In the genomic region with DNA sequence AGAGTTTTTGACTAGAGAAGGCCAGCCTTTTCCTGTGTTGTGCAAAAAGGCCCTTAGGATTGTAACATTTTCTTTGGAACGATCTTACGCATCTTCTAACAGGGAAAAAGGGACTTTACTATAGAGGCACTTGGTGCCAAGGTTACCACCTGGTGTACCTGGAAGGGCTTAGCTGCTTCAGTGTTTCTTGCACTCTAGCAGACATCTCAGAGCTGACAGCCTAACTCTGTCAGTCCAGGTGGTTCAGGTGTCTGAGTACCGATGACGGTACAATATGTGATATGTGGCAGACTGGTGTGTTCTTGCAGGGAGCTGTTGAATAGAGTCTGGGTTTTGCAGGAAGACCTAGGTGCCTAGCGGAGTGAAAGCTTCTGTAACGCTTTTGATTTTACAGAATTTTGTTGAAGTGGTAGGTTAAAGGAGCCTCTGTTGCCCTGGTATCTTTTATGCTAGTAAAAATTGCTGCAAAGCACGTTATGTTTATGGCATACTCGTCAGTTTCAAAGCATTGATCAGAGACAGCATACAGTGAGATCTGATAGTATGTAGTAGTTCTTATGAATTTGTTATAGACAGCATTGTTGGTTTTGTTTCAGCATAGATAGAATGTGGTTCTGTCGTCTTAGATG, we compare ENCODE assay signal across 9 cellular contexts. TPM values are rescaled to one million over a fixed set of nuclear protein-coding genes. Genes with fewer than 3 reads are reported as not detected.
DNase-seq lines count a peak whose midpoint lies in the region; ATAC-seq, FAIRE-seq and TF ChIP-seq lines count a peak whose summit lies in the region.
"Had no signal": no experiment of that assay in that cellular context is flagged by ENCODE, and none has a peak within 500 bp of the region (broad histone marks: within the 10 kb centered on the region; RNA-seq: fewer than 3 reads in every experiment).

No MANE protein-coding gene starts in this region.

- H3K4me1 Mint-ChIP-seq in endothelial cell (ENCODE audit: unreplicated experiment), result peaks cover 25% of the 10 kb centered on the region

- H3K36me3 ChIP-seq in SU-DHL-6 (ENCODE audit: low read length) (no peaks in the 10 kb centered on the region), neural cell (ENCODE audit: insufficient read depth, low read length) (no peaks in the 10 kb centered on the region)

- TF ChIP-seq RAD21 in A549 (conservative IDR thresholded peaks at IDR 0.05 in 1 of 2, IDR thresholded peaks at IDR 0.05 in 1 of 2) (no peak), neural cell (conservative IDR thresholded peaks at IDR 0.05) (peak; percentile 39)

- H3K9ac ChIP-seq in SU-DHL-6 (ENCODE audit: low read length) (peak overlapping the region; percentile 87), neural cell (ENCODE audit: low read length) (peak overlapping the region; percentile 84)

- peak overlapping the region; percentile 91 to 98; a peak in 5 of 6 replicates for H3K27ac ChIP-seq in A549
- no peak overlapping the region for H3K27ac ChIP-seq in SU-DHL-6 (ENCODE audit: low read depth, low read length)
- peak overlapping the region; percentile 9 for H3K27ac ChIP-seq in neural cell (ENCODE audit: low read length)

- no peaks in the 10 kb centered on the region for H3K36me3 Mint-ChIP-seq in endothelial cell (ENCODE audit: low read depth, unreplicated experiment)

- under 1% methylated on average over 9 of the region's 9 CpGs for WGBS in A549 (ENCODE audit: missing lambda C conversion rate)

- H3K4me2 ChIP-seq in A549 (peak overlapping the region; percentile 95), SU-DHL-6 (ENCODE audit: low read depth, low read length, poor library complexity, severe bottlenecking) (peak overlapping the region; percentile 73), neural cell (ENCODE audit: low read length) (peak overlapping the region; percentile 76)

- no peak for ATAC-seq in A549
- no peak for ATAC-seq in HG02759 (IDR thresholded peaks at IDR 0.05; ENCODE audit: unreplicated experiment)
- ATAC-seq in HG02840 (IDR thresholded peaks at IDR 0.05; ENCODE audit: low FRiP score, unreplicated experiment), result no peak
- no peak for ATAC-seq in GM21390 (IDR thresholded peaks at IDR 0.05; ENCODE audit: unreplicated experiment)

- H3K4me1 ChIP-seq in A549, result peaks cover 52% of the 10 kb centered on the region

- H2AFZ ChIP-seq in SU-DHL-6 (ENCODE audit: low read depth, low read length, severe bottlenecking) (peak overlapping the region; percentile 53), neural cell (ENCODE audit: low read depth, low read length) (no peak overlapping the region)

- CTCF ChIA-PET in A549 (lab: Yijun Ruan, JAX), result interaction anchor here (0.9 to 2.1 kb wide), 3 partner anchors 9 to 284 kb away, joined by 3 to 8 read pairs (median 3); no protein-coding TSS in a partner anchor

- H3K27me3 ChIP-seq in SU-DHL-6 (ENCODE audit: low read length) (no peaks in the 10 kb centered on the region), neural cell (ENCODE audit: insufficient read depth, low read depth, low read length) (no peaks in the 10 kb centered on the region)

- TF ChIP-seq EP300 in A549 (IDR thresholded peaks at IDR 0.05) (no peak), neural cell (conservative IDR thresholded peaks at IDR 0.05; ENCODE audit: poor library complexity, severe bottlenecking) (no peak)

- POLR2A ChIA-PET in A549 (lab: Yijun Ruan, JAX), result no interaction called here

- peaks cover 9% of the 10 kb centered on the region for H4K20me1 ChIP-seq in SU-DHL-6 (ENCODE audit: low read depth, low read length)
- H4K20me1 ChIP-seq in neural cell (ENCODE audit: insufficient read depth), result peaks cover 4% of the 10 kb centered on the region

- H3K9me3 ChIP-seq in A549 (no peaks in the 10 kb centered on the region), SU-DHL-6 (ENCODE audit: insufficient read depth, low read length) (no peaks in the 10 kb centered on the region), neural cell (ENCODE audit: low read length) (no peaks in the 10 kb centered on the region)

- DNase-seq in A549 (ENCODE audit: low read depth in 1 of 2, low spot score in 1 of 2) (peak in 1 of 2 experiments; percentile 4), GM12892 (ENCODE audit: insufficient read length) (no peak), endothelial cell (ENCODE audit: low spot score) (no peak)

- H3K27me3 Mint-ChIP-seq in endothelial cell (ENCODE audit: unreplicated experiment), result peaks cover 7% of the 10 kb centered on the region

- no peaks in the 10 kb centered on the region for H3K79me2 ChIP-seq in SU-DHL-6 (ENCODE audit: insufficient read depth, low read length)
- H3K79me2 ChIP-seq in neural cell (replicated peaks; ENCODE audit: insufficient read depth, low read length), result peaks cover 49% of the 10 kb centered on the region

- H3K4me3 Mint-ChIP-seq in endothelial cell (ENCODE audit: unreplicated experiment), result peak overlapping the region; percentile 91

- no peak for TF ChIP-seq POLR2A in A549 (IDR thresholded peaks at IDR 0.05; ENCODE audit: low read length)
- TF ChIP-seq POLR2A in GM12892 (IDR thresholded peaks at IDR 0.05; ENCODE audit: low read depth, low read length), result no peak

- TF ChIP-seq CTCF in A549 (IDR thresholded peaks at IDR 0.05) (no peak), SU-DHL-6 (IDR thresholded peaks at IDR 0.05; ENCODE audit: insufficient read depth, low read length, poor library complexity, severe bottlenecking) (no peak), endothelial cell (IDR thresholded peaks at IDR 0.05; ENCODE audit: unreplicated experiment) (no peak), neural cell (IDR thresholded peaks at IDR 0.05; ENCODE audit: poor library complexity, severe bottlenecking) (no peak)

- no peak for FAIRE-seq in A549 (lab: Jason Lieb, UNC)
- peak; percentile 38 for FAIRE-seq in GM12892 (lab: Jason Lieb, UNC)
- FAIRE-seq: endometrium had no signal

- H3K9me2 ChIP-seq in SU-DHL-6 (replicated peaks; ENCODE audit: insufficient read depth, low read length), result no peaks in the 10 kb centered on the region
- no peaks in the 10 kb centered on the region for H3K9me2 ChIP-seq in neural cell (ENCODE audit: insufficient read depth, low read length)

- peak overlapping the region; percentile 98 for H3K4me3 ChIP-seq in A549
- peak overlapping the region; percentile 98 for H3K4me3 ChIP-seq in SU-DHL-6 (ENCODE audit: insufficient read depth, low read length, poor library complexity, severe bottlenecking)
- peak overlapping the region; percentile 86 for H3K4me3 ChIP-seq in neural cell (ENCODE audit: low read length)

- H3K9me3 Mint-ChIP-seq in endothelial cell (ENCODE audit: unreplicated experiment), result no peaks in the 10 kb centered on the region

- peak overlapping the region; percentile 9 for H3K27ac Mint-ChIP-seq in endothelial cell (ENCODE audit: unreplicated experiment)

- H3F3A ChIP-seq in SU-DHL-6 (ENCODE audit: insufficient read depth) (peaks cover 5% of the 10 kb centered on the region; the same call in 1 of the 2 replicates), neural cell (ENCODE audit: insufficient read depth, low read length, poor library complexity, severe bottlenecking) (no peaks in the 10 kb centered on the region)

TF ChIP-seq in A549, 52 proteins besides CTCF, POLR2A, EP300 and RAD21:
- no peak for TF ChIP-seq FOSB (CRISPR knock-in tag; IDR thresholded peaks at IDR 0.05)
- TF ChIP-seq CHD4 (IDR thresholded peaks at IDR 0.05; ENCODE audit: borderline replicate concordance), result no peak
- TF ChIP-seq ZNF302 (CRISPR knock-in tag; IDR thresholded peaks at IDR 0.05), result no peak

TF ChIP-seq in neural cell, 6 proteins besides CTCF, POLR2A, EP300 and RAD21:
- TF ChIP-seq SMC3 (conservative IDR thresholded peaks at IDR 0.05; ENCODE audit: poor library complexity) (peak; percentile 49), POLR2AphosphoS5 (IDR thresholded peaks at IDR 0.05) (peak; percentile 35), MXI1 (conservative IDR thresholded peaks at IDR 0.05; ENCODE audit: poor library complexity, severe bottlenecking) (peak; percentile 32)
- TF ChIP-seq, protein P1, sequence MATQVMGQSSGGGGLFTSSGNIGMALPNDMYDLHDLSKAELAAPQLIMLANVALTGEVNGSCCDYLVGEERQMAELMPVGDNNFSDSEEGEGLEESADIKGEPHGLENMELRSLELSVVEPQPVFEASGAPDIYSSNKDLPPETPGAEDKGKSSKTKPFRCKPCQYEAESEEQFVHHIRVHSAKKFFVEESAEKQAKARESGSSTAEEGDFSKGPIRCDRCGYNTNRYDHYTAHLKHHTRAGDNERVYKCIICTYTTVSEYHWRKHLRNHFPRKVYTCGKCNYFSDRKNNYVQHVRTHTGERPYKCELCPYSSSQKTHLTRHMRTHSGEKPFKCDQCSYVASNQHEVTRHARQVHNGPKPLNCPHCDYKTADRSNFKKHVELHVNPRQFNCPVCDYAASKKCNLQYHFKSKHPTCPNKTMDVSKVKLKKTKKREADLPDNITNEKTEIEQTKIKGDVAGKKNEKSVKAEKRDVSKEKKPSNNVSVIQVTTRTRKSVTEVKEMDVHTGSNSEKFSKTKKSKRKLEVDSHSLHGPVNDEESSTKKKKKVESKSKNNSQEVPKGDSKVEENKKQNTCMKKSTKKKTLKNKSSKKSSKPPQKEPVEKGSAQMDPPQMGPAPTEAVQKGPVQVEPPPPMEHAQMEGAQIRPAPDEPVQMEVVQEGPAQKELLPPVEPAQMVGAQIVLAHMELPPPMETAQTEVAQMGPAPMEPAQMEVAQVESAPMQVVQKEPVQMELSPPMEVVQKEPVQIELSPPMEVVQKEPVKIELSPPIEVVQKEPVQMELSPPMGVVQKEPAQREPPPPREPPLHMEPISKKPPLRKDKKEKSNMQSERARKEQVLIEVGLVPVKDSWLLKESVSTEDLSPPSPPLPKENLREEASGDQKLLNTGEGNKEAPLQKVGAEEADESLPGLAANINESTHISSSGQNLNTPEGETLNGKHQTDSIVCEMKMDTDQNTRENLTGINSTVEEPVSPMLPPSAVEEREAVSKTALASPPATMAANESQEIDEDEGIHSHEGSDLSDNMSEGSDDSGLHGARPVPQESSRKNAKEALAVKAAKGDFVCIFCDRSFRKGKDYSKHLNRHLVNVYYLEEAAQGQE (IDR thresholded peaks at IDR 0.05; ENCODE audit: borderline replicate concordance), result no peak

RNA-seq across cellular contexts. Expression of a gene that starts 1.4 kb away (rescaled TPM):
- polyA plus RNA-seq in A549 (2011; rRNA removed) (7.9 and 8.2 TPM in 2 replicates), A549 (2017; fragmentation: RNase III; extraction: RNeasy Plus Mini Kit Qiagen cat#74134 plus additional on column Dnase treatment) (3.8 to 4.5 TPM (median 4.1 TPM) in 3 replicates), neural cell (10.7 and 10.8 TPM in 2 replicates)
- 2.7 and 3.0 TPM in 2 replicates for polyA plus RNA-seq in A549 (2012; cell fraction: cytosol; rRNA removed)
- polyA plus RNA-seq in A549 (2012; cell fraction: nucleus; rRNA removed), result 1.9 and 2.4 TPM in 2 replicates
- polyA minus RNA-seq in A549 (2011; rRNA and poly(A)+ RNA removed), result 13.5 and 14.4 TPM in 2 replicates
- polyA plus RNA-seq in GM12892 (2012; ENCODE audit: missing spikeins), result 2.4 TPM
- 18.9 TPM for total RNA-seq in endothelial cell (ENCODE audit: unreplicated experiment)
- polyA minus RNA-seq in neural cell, result 39.4 and 49.2 TPM in 2 replicates
